ENCODE assay signal across 9 cellular contexts in the genomic region with DNA sequence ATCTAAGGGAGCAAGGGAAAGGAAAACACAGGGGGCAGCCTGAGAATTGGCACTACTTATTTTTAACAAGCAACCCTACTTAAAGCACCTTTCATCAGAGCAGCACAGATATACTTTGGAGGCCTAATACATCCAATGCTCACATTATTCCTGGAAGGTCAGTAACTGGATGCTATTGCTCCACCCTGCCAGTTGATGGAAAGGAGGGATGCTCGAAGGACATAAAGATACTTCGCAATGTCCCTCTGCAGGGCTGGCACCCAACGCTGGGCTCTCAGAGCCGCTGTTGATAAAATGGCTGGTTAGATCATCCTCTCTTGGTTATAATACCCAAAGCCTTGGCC.
A peak's percentile ranks its signal among the peaks of the same experiment; 100 is the strongest.
DNase-seq lines count a peak whose midpoint lies in the region; ATAC-seq and TF ChIP-seq lines count a peak whose summit lies in the region.
"Had no signal": no experiment of that assay in that cellular context is flagged by ENCODE, and none has a peak within 500 bp of the region (broad histone marks: within the 10 kb centered on the region; RNA-seq: fewer than 3 reads in every experiment).

No MANE protein-coding gene starts in this region.

- DNase-seq in H9 (no peak), right atrium auricular region (ENCODE audit: low spot score) (no peak), gastrocnemius medialis (no peak), brain microvascular endothelial cell (no peak), GOT3 (lab: John Stamatoyannopoulos, UW) (no peak), kidney tubule cell (ENCODE audit: low spot score) (no peak)
- no peak for DNase-seq in activated T-helper 2 cell treated with anti-CD3 and anti-CD28 coated beads, Interferon-gamma antibody, Interleukin-2, Interleukin-4, amounts not matched to agents 10 μg/mL and 5 μg/mL and 100 μg/mL, durations not matched to agents 14 hours and 24 hours and 36 hours (ENCODE audit: low spot score)
- DNase-seq: NCI-H2171 had no signal

- H3K27ac Mint-ChIP-seq in H9 = peak overlapping the region in 1 of 3 experiments; percentile 98; a peak in 2 of 7 replicates
- peak overlapping the region; percentile 66 for H3K27ac Mint-ChIP-seq in activated T-helper 2 cell treated with anti-CD3 and anti-CD28 coated beads, Interferon-gamma antibody, Interleukin-2, Interleukin-4, amounts not matched to agents 10 μg/mL and 5 μg/mL and 100 μg/mL, durations not matched to agents 14 hours and 24 hours and 36 hours
- no peak overlapping the region for H3K27ac Mint-ChIP-seq in stimulated activated memory B cell treated with anti-CD40 and anti-IgM and Interleukin-4, amounts not matched to agents 10 μg/mL and 1 μg/mL and 100 μg/mL, for 72 hours

- no peak overlapping the region for H3K4me3 ChIP-seq in right atrium auricular region
- no peak overlapping the region for H3K4me3 ChIP-seq in gastrocnemius medialis
- no peak overlapping the region for H3K4me3 ChIP-seq in brain microvascular endothelial cell (ENCODE audit: low read depth, low read length)

- no peak overlapping the region for H3K4me3 Mint-ChIP-seq in H9
- H3K4me3 Mint-ChIP-seq in activated T-helper 2 cell treated with anti-CD3 and anti-CD28 coated beads, Interferon-gamma antibody, Interleukin-2, Interleukin-4, amounts not matched to agents 10 μg/mL and 5 μg/mL and 100 μg/mL, durations not matched to agents 14 hours and 24 hours and 36 hours (ENCODE audit: low read depth) = no peak overlapping the region
- H3K4me3 Mint-ChIP-seq in stimulated activated memory B cell treated with anti-CD40 and anti-IgM and Interleukin-4, amounts not matched to agents 10 μg/mL and 1 μg/mL and 100 μg/mL, for 72 hours = no peak overlapping the region

- H3K27me3 Mint-ChIP-seq in H9 (ENCODE audit: low read depth) = no peaks in the 10 kb centered on the region
- no peaks in the 10 kb centered on the region for H3K27me3 Mint-ChIP-seq in activated T-helper 2 cell treated with anti-CD3 and anti-CD28 coated beads, Interferon-gamma antibody, Interleukin-2, Interleukin-4, amounts not matched to agents 10 μg/mL and 5 μg/mL and 100 μg/mL, durations not matched to agents 14 hours and 24 hours and 36 hours (ENCODE audit: low read depth)
- H3K27me3 Mint-ChIP-seq in stimulated activated memory B cell treated with anti-CD40 and anti-IgM and Interleukin-4, amounts not matched to agents 10 μg/mL and 1 μg/mL and 100 μg/mL, for 72 hours = no peaks in the 10 kb centered on the region

- H3K4ac ChIP-seq in H9 (ENCODE audit: low read depth, low read length) = no peak overlapping the region

- no peaks in the 10 kb centered on the region for H4K20me1 ChIP-seq in H9 (ENCODE audit: control insufficient read depth, insufficient read depth, insufficient read length)

- H3K9me3 Mint-ChIP-seq in H9 = no peaks in the 10 kb centered on the region
- peaks cover 3% of the 10 kb centered on the region for H3K9me3 Mint-ChIP-seq in activated T-helper 2 cell treated with anti-CD3 and anti-CD28 coated beads, Interferon-gamma antibody, Interleukin-2, Interleukin-4, amounts not matched to agents 10 μg/mL and 5 μg/mL and 100 μg/mL, durations not matched to agents 14 hours and 24 hours and 36 hours
- H3K9me3 Mint-ChIP-seq in stimulated activated memory B cell treated with anti-CD40 and anti-IgM and Interleukin-4, amounts not matched to agents 10 μg/mL and 1 μg/mL and 100 μg/mL, for 72 hours = no peaks in the 10 kb centered on the region

- WGBS in H9 (ENCODE audit: extremely low coverage, insufficient read length, low lambda C conversion rate) = no CpG with 5 or more reads among the region's 4 CpGs

- no peak overlapping the region for H2BK15ac ChIP-seq in H9 (ENCODE audit: low read depth, low read length)

- H3K4me2 ChIP-seq in H9 (ENCODE audit: insufficient read depth, insufficient read length, low read length) = no peak overlapping the region

- TF ChIP-seq CTCF in H9 (conservative IDR thresholded peaks at IDR 0.05) = no peak
- no peak for TF ChIP-seq CTCF in right atrium auricular region (IDR thresholded peaks at IDR 0.05)
- TF ChIP-seq CTCF in gastrocnemius medialis (IDR thresholded peaks at IDR 0.05 in 4 of 5, conservative IDR thresholded peaks at IDR 0.05 in 1 of 5) = no peak
- no peak for TF ChIP-seq CTCF in brain microvascular endothelial cell (IDR thresholded peaks at IDR 0.05; ENCODE audit: low read depth, low read length, missing control alignments)

- intact Hi-C loops in activated T-helper 2 cell treated with anti-CD3 and anti-CD28 coated beads, Interferon-gamma antibody, Interleukin-2, Interleukin-4, amounts not matched to agents 10 μg/mL and 5 μg/mL and 100 μg/mL, durations not matched to agents 14 hours and 24 hours and 36 hours (cut with micrococcal nuclease) = loop anchor here (2.0 to 5.0 kb wide), 2 partner anchors 33 to 155 kb away; no protein-coding TSS in a partner anchor
- intact Hi-C loops in gastrocnemius medialis (cut with DNase I; ENCODE audit: low total_unique reads) = loop anchor here (5.0 kb wide), 1 partner anchor 170 kb away; no protein-coding TSS in a partner anchor

- no peaks in the 10 kb centered on the region for H3K23me2 ChIP-seq in H9 (ENCODE audit: insufficient read length, low read depth, low read length, poor library complexity, severe bottlenecking)

- H3K9ac ChIP-seq in H9 (ENCODE audit: extremely low read depth, insufficient read length, low read length) = no peak overlapping the region

- H2AK5ac ChIP-seq in H9 (ENCODE audit: insufficient read length, low read length) = no peak overlapping the region

- H4K5ac ChIP-seq in H9 (ENCODE audit: insufficient read length, low read depth, low read length) = no peak overlapping the region

- H2BK12ac ChIP-seq in H9 (ENCODE audit: insufficient read length, low read depth, low read length) = peak overlapping the region; percentile 47

- no peak overlapping the region for H2AFZ ChIP-seq in H9 (ENCODE audit: low read length)

- H4K91ac ChIP-seq in H9 (ENCODE audit: insufficient read length, low read depth, low read length) = no peak overlapping the region

- no peak overlapping the region for H2BK5ac ChIP-seq in H9 (ENCODE audit: insufficient read length, low read length)

- H3K56ac ChIP-seq in H9 (ENCODE audit: insufficient read length, low read depth, low read length) = no peak overlapping the region

- ATAC-seq in gastrocnemius medialis = peak; percentile 31 to 32
- no peak for ATAC-seq in stimulated activated memory B cell treated with anti-CD40 and anti-IgM and Interleukin-4, amounts not matched to agents 10 μg/mL and 1 μg/mL and 100 μg/mL, for 72 hours

- no peak overlapping the region for H4K8ac ChIP-seq in H9 (replicated peaks; ENCODE audit: insufficient read length, low read depth, low read length)

- no peaks in the 10 kb centered on the region for H3K9me3 ChIP-seq in H9 (ENCODE audit: control insufficient read depth, low read depth, low read length)
- no peaks in the 10 kb centered on the region for H3K9me3 ChIP-seq in right atrium auricular region
- no peaks in the 10 kb centered on the region for H3K9me3 ChIP-seq in gastrocnemius medialis

- H2BK20ac ChIP-seq in H9 (ENCODE audit: low read depth, low read length, poor library complexity, severe bottlenecking) = no peak overlapping the region

- no peaks in the 10 kb centered on the region for H3K79me2 ChIP-seq in H9 (ENCODE audit: insufficient read depth, low read length)

- no peak overlapping the region for H3K14ac ChIP-seq in H9 (ENCODE audit: insufficient read depth, low read length)

- H3K27me3 ChIP-seq in H9 (ENCODE audit: insufficient read depth, low read length) (no peaks in the 10 kb centered on the region), right atrium auricular region (no peaks in the 10 kb centered on the region), gastrocnemius medialis (no peaks in the 10 kb centered on the region), brain microvascular endothelial cell (replicated peaks) (no peaks in the 10 kb centered on the region)

- H3K27ac ChIP-seq in H9 (ENCODE audit: insufficient read length, low read depth, low read length) = peak overlapping the region; percentile 12
- H3K27ac ChIP-seq in right atrium auricular region = peak overlapping the region; percentile 70 to 87
- peak overlapping the region; percentile 58 to 77 (median 70) for H3K27ac ChIP-seq in gastrocnemius medialis
- H3K27ac ChIP-seq in brain microvascular endothelial cell = no peak overlapping the region

- H3K36me3 ChIP-seq in right atrium auricular region (no peaks in the 10 kb centered on the region), gastrocnemius medialis (no peaks in the 10 kb centered on the region), brain microvascular endothelial cell (replicated peaks) (no peaks in the 10 kb centered on the region)

- in situ Hi-C loops in gastrocnemius medialis (cut with MboI; ENCODE audit: low sequenced_read_pairs in 4 of 4) (no loop called here), brain microvascular endothelial cell (cut with HindIII; ENCODE audit: low pct_ligation_motif_present, low sequenced_read_pairs) (no loop called here)

- no peak overlapping the region for H3T11ph ChIP-seq in H9 (ENCODE audit: low read length)

- H3K79me1 ChIP-seq in H9 (ENCODE audit: insufficient read depth, low read depth, low read length, poor library complexity, severe bottlenecking) = no peaks in the 10 kb centered on the region

- no peak overlapping the region for H2BK120ac ChIP-seq in H9 (ENCODE audit: low read depth, low read length, poor library complexity, severe bottlenecking)

- H3K4me1 ChIP-seq in H9 (ENCODE audit: insufficient read depth, low read length) = peaks cover 17% of the 10 kb centered on the region
- H3K4me1 ChIP-seq in right atrium auricular region = peaks cover 0 to 16% of the 10 kb centered on the region in 2 donors
- H3K4me1 ChIP-seq in gastrocnemius medialis = peaks cover 19 to 22% of the 10 kb centered on the region in 2 donors

- H3K23ac ChIP-seq in H9 (ENCODE audit: insufficient read length, low read depth, low read length) = no peak overlapping the region

- H3K18ac ChIP-seq in H9 (ENCODE audit: insufficient read length, low read depth, low read length) = no peak overlapping the region

- peaks cover 15 to 28% of the 10 kb centered on the region in 2 experiments for H3K4me1 Mint-ChIP-seq in H9
- peaks cover 45% of the 10 kb centered on the region for H3K4me1 Mint-ChIP-seq in activated T-helper 2 cell treated with anti-CD3 and anti-CD28 coated beads, Interferon-gamma antibody, Interleukin-2, Interleukin-4, amounts not matched to agents 10 μg/mL and 5 μg/mL and 100 μg/mL, durations not matched to agents 14 hours and 24 hours and 36 hours (ENCODE audit: low read depth)
- H3K4me1 Mint-ChIP-seq in stimulated activated memory B cell treated with anti-CD40 and anti-IgM and Interleukin-4, amounts not matched to agents 10 μg/mL and 1 μg/mL and 100 μg/mL, for 72 hours = peaks cover under 1% of the 10 kb centered on the region

- TF ChIP-seq POLR2A in gastrocnemius medialis (IDR thresholded peaks at IDR 0.05) = no peak

- H3K36me3 Mint-ChIP-seq in H9 (ENCODE audit: insufficient read depth in 1 of 3, low read depth in 3 of 3) = peaks cover 0 to 3% (median 0%) of the 10 kb centered on the region in 3 experiments; a peak in 1 of 7 replicates
- peaks cover 28% of the 10 kb centered on the region for H3K36me3 Mint-ChIP-seq in activated T-helper 2 cell treated with anti-CD3 and anti-CD28 coated beads, Interferon-gamma antibody, Interleukin-2, Interleukin-4, amounts not matched to agents 10 μg/mL and 5 μg/mL and 100 μg/mL, durations not matched to agents 14 hours and 24 hours and 36 hours (ENCODE audit: low read depth)
- H3K36me3 Mint-ChIP-seq in stimulated activated memory B cell treated with anti-CD40 and anti-IgM and Interleukin-4, amounts not matched to agents 10 μg/mL and 1 μg/mL and 100 μg/mL, for 72 hours = peaks cover 62% of the 10 kb centered on the region
